In the genomic region with DNA sequence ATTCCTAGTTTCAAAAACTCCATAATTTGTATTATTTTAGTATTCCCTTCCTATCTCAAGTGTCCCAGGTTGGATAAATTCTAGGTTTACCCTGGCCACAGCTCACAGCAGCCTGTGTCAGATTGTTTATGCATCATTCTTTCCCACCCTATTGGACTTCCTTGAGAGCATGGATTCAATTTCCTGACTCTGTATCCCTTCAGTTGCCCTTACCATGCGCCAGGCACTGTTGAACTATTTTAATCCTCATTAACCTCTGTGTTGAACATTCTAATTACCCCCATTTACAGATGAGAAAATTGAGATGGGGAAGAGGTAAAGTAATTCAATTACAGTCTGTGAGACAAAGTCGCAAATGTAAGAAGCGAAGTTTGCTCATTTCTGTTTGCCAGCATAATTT, we compare ENCODE assay signal across 1 cellular context.
TF ChIP-seq lines count a peak whose summit lies in the region.

No MANE protein-coding gene starts in this region.

TF ChIP-seq in WTC11, 78 proteins besides CTCF, POLR2A, EP300 and RAD21 (continued from another document):
- no peak for TF ChIP-seq HMGXB4 (CRISPR knock-in tag; IDR thresholded peaks at IDR 0.05)
- no peak for TF ChIP-seq CREM (CRISPR knock-in tag; IDR thresholded peaks at IDR 0.05)
TF ChIP-seq in WTC11: peak in this region for 0.
